9 cellular contexts compared by ENCODE assay signal in the genomic region with DNA sequence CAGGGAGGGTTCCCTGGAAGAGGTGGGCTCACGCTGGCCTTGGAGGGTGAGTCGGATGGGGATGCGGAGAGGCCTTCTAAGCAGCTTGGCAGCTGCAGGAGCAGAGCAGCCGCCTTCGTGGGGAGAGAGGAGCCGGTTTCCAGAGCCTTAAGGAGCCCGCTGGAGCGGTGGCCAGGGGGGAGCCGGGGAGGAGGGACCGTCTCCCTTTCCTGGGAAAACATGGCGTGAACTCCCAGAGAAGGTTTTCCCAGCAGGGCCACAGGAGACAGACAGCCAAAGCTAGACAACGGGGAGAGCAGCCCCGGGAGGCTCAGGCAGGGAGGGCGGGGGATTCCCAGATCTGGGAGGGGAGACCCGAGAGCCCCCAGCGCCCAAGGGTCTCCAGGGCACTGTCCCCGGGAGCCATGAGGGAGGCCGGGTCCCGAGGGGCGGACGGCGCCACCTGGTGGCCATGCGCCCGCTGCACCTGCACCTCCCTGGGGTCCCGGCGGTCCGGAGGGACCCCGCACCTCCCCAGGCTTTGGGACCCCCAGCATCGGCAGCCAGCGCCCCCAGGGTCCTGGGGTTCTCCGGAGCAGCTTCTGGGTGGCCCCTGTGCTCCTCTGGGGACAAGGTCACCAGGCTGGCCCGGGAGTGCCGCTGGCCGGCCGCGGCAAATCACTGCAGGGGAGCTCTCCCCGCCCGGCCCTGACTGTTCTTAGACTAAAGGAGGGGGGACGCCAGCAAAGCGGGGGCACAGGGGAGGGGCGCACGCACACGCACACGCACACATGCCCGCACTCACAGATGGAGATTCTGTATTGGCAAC. TPM values are rescaled to one million over a fixed set of nuclear protein-coding genes. Genes with fewer than 3 reads are reported as not detected.
DNase-seq lines count a peak whose midpoint lies in the region; ATAC-seq, FAIRE-seq and TF ChIP-seq lines count a peak whose summit lies in the region.
"Had no signal": no experiment of that assay in that cellular context is flagged by ENCODE, and none has a peak within 500 bp of the region (broad histone marks: within the 10 kb centered on the region; RNA-seq: fewer than 3 reads in every experiment).

No MANE protein-coding gene starts in this region.

- intact Hi-C loops in ascending aorta (cut with DNase I): loop anchor here (1.0 to 5.0 kb wide), 3 partner anchors 50 to 180 kb away; no protein-coding TSS in a partner anchor

- peak; percentile 41 to 83; a peak in 3 of 6 replicates for ATAC-seq in A549
- no peak for ATAC-seq in GM21529 (IDR thresholded peaks at IDR 0.05; ENCODE audit: unreplicated experiment)
- no peak for ATAC-seq in GM18519 (IDR thresholded peaks at IDR 0.05; ENCODE audit: low FRiP score, unreplicated experiment)

- TF ChIP-seq CTCF in A549 (IDR thresholded peaks at IDR 0.05) (peak; percentile 99), GM13977 (IDR thresholded peaks at IDR 0.05; ENCODE audit: extremely low read depth, insufficient read depth, missing control alignments) (peak; percentile 89), ascending aorta (IDR thresholded peaks at IDR 0.05) (peak; percentile 98 to 100 (median 98))

- TF ChIP-seq RAD21 in A549 (conservative IDR thresholded peaks at IDR 0.05 in 1 of 2, IDR thresholded peaks at IDR 0.05 in 1 of 2): peak; percentile 80 to 99

- WGBS in A549 (ENCODE audit: missing lambda C conversion rate): 21% methylated on average over 23 of the region's 45 CpGs
- WGBS in iPS DF 6.9 (ENCODE audit: insufficient coverage, insufficient read length): no CpG with 5 or more reads among the region's 45 CpGs

- CTCF ChIA-PET in A549 (lab: Yijun Ruan, JAX): interaction anchor here (0.7 to 13.7 kb wide), 99 partner anchors 9 to 332 kb away, joined by 3 to 605 read pairs (median 6); partner anchors contain the start of genes H19, KRTAP5-6, LSP1 and TNNT3

- TF ChIP-seq POLR2A in A549 (IDR thresholded peaks at IDR 0.05; ENCODE audit: low read length): no peak

- H3K4me3 ChIP-seq in A549 (peak overlapping the region; percentile 27), ascending aorta (peak overlapping the region; percentile 37 to 53), iPS DF 6.9 (ENCODE audit: low read length) (peak overlapping the region; percentile 31; the same call in 1 of the 2 replicates)

- peak; percentile 44 to 69 for DNase-seq in A549 (ENCODE audit: low read depth in 1 of 2, low spot score in 1 of 2)
- peak; percentile 90 for DNase-seq in GM13977 (ENCODE audit: low spot score)
- peak in 4 of 5 donors; percentile 42 to 60 (median 58) for DNase-seq in T-helper 1 cell
- DNase-seq in ascending aorta (ENCODE audit: low spot score in 2 of 2): peak in 1 of 2 donors; percentile 74
- DNase-seq in iPS DF 6.9 (ENCODE audit: low read depth, low spot score): no peak
- peak; percentile 73 for DNase-seq in stimulated activated CD4-positive, alpha-beta T cell treated with anti-CD3 and anti-CD28 coated beads, Interleukin-15, amount 100 ng/mL, for 24 hours

- H3K9me3 ChIP-seq in A549 (no peaks in the 10 kb centered on the region), ascending aorta (no peaks in the 10 kb centered on the region), iPS DF 6.9 (ENCODE audit: control insufficient read depth, insufficient read depth, low read length) (no peaks in the 10 kb centered on the region)

- no peaks in the 10 kb centered on the region for H3K36me3 ChIP-seq in ascending aorta
- no peaks in the 10 kb centered on the region for H3K36me3 ChIP-seq in iPS DF 6.9 (ENCODE audit: control insufficient read depth, insufficient read depth, low read length)

- peak overlapping the region; percentile 85 for H3K4me2 ChIP-seq in A549

- no peaks in the 10 kb centered on the region for H3K27me3 ChIP-seq in ascending aorta
- no peaks in the 10 kb centered on the region for H3K27me3 ChIP-seq in iPS DF 6.9 (ENCODE audit: control insufficient read depth, insufficient read depth, low read length)

- no peak for TF ChIP-seq EP300 in A549 (IDR thresholded peaks at IDR 0.05)

- H3K4me1 ChIP-seq in A549 (peaks cover 65% of the 10 kb centered on the region), ascending aorta (peaks cover 44% of the 10 kb centered on the region in 2 donors), iPS DF 6.9 (ENCODE audit: control insufficient read depth, insufficient read depth, low read length) (no peaks in the 10 kb centered on the region)

- POLR2A ChIA-PET in A549 (lab: Yijun Ruan, JAX): interaction anchor here (0.9 to 3.2 kb wide), 2 partner anchors 68 to 139 kb away, joined by 8 to 39 read pairs; partner anchors contain the start of gene CTSD

- FAIRE-seq in A549 (lab: Jason Lieb, UNC): no peak

- peak overlapping the region; percentile 73 to 89 for H3K27ac ChIP-seq in A549
- peak overlapping the region; percentile 94 to 96 for H3K27ac ChIP-seq in ascending aorta
- no peak overlapping the region for H3K27ac ChIP-seq in iPS DF 6.9 (ENCODE audit: low read length)

- in situ Hi-C loops in GM13977 (cut with MboI; ENCODE audit: low pct_unique_long_range_greater_than_20kb, low sequenced_read_pairs, unreplicated experiment): no loop called here

TF ChIP-seq in A549, 52 proteins besides CTCF, POLR2A, EP300 and RAD21 (continues in another document):
- TF ChIP-seq TP53 (CRISPR knock-in tag; IDR thresholded peaks at IDR 0.05): no peak
- no peak for TF ChIP-seq POLR2AphosphoS2 (conservative IDR thresholded peaks at IDR 0.05; ENCODE audit: low read length)
- no peak for TF ChIP-seq NPAS2 (CRISPR knock-in tag; IDR thresholded peaks at IDR 0.05; ENCODE audit: borderline replicate concordance)
- TF ChIP-seq JUN (IDR thresholded peaks at IDR 0.05): peak in 1 of 2 experiments; percentile 40; a peak in 2 of 5 replicates
- peak; percentile 47; the same call in 1 of the 2 replicates for TF ChIP-seq MAX (IDR thresholded peaks at IDR 0.05)
- TF ChIP-seq CHD4 (IDR thresholded peaks at IDR 0.05; ENCODE audit: borderline replicate concordance): 0 out of 2 replicates have a peak, but pooled peaks have one; percentile 37
- no peak for TF ChIP-seq CBX2 (IDR thresholded peaks at IDR 0.05; ENCODE audit: borderline replicate concordance, low read depth)
- TF ChIP-seq, protein P1, sequence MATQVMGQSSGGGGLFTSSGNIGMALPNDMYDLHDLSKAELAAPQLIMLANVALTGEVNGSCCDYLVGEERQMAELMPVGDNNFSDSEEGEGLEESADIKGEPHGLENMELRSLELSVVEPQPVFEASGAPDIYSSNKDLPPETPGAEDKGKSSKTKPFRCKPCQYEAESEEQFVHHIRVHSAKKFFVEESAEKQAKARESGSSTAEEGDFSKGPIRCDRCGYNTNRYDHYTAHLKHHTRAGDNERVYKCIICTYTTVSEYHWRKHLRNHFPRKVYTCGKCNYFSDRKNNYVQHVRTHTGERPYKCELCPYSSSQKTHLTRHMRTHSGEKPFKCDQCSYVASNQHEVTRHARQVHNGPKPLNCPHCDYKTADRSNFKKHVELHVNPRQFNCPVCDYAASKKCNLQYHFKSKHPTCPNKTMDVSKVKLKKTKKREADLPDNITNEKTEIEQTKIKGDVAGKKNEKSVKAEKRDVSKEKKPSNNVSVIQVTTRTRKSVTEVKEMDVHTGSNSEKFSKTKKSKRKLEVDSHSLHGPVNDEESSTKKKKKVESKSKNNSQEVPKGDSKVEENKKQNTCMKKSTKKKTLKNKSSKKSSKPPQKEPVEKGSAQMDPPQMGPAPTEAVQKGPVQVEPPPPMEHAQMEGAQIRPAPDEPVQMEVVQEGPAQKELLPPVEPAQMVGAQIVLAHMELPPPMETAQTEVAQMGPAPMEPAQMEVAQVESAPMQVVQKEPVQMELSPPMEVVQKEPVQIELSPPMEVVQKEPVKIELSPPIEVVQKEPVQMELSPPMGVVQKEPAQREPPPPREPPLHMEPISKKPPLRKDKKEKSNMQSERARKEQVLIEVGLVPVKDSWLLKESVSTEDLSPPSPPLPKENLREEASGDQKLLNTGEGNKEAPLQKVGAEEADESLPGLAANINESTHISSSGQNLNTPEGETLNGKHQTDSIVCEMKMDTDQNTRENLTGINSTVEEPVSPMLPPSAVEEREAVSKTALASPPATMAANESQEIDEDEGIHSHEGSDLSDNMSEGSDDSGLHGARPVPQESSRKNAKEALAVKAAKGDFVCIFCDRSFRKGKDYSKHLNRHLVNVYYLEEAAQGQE (IDR thresholded peaks at IDR 0.05): no peak

RNA-seq across cellular contexts. Expression of gene SYT8, which starts 2.4 kb away (rescaled TPM):
- polyA plus RNA-seq in A549 (2011; rRNA removed) (not detected in 2 replicates), A549 (2017; fragmentation: RNase III; extraction: RNeasy Plus Mini Kit Qiagen cat#74134 plus additional on column Dnase treatment) (0.21 to 0.25 TPM (median 0.22 TPM) in 3 replicates)
- polyA plus RNA-seq in A549 (2012; cell fraction: cytosol; rRNA removed): 0.06 TPM in 1 of 2 replicates, not detected in the other
- polyA plus RNA-seq in A549 (2012; cell fraction: nucleus; rRNA removed): 0.34 and 0.70 TPM in 2 replicates
- not detected in 2 replicates for polyA minus RNA-seq in A549 (2011; rRNA and poly(A)+ RNA removed)
- total RNA-seq in ascending aorta: not detected

RNA-seq across cellular contexts. Expression of gene TNNI2, which starts 6.4 kb away (rescaled TPM):
- not detected in 2 replicates for polyA plus RNA-seq in A549 (2011; rRNA removed)
- polyA plus RNA-seq in A549 (2012; cell fraction: cytosol; rRNA removed): not detected in 2 replicates
- polyA plus RNA-seq in A549 (2012; cell fraction: nucleus; rRNA removed): 0.31 TPM in 1 of 2 replicates, not detected in the other
- polyA plus RNA-seq in A549 (2017; fragmentation: RNase III; extraction: RNeasy Plus Mini Kit Qiagen cat#74134 plus additional on column Dnase treatment): not detected in 3 replicates
- polyA minus RNA-seq in A549 (2011; rRNA and poly(A)+ RNA removed): not detected in 2 replicates
- total RNA-seq in ascending aorta: not detected
- total RNA-seq: renal cortical epithelial cell had no signal

RNA-seq across cellular contexts. Expression of gene LSP1, which starts 20.5 kb away (rescaled TPM):
- polyA plus RNA-seq in A549 (2011; rRNA removed) (0.42 and 0.67 TPM in 2 replicates), A549 (2017; fragmentation: RNase III; extraction: RNeasy Plus Mini Kit Qiagen cat#74134 plus additional on column Dnase treatment) (1.7 to 5.5 TPM (median 3.5 TPM) in 3 replicates)
- polyA plus RNA-seq in A549 (2012; cell fraction: cytosol; rRNA removed): 0.21 and 0.23 TPM in 2 replicates
- polyA plus RNA-seq in A549 (2012; cell fraction: nucleus; rRNA removed): 0.13 and 0.15 TPM in 2 replicates
- polyA minus RNA-seq in A549 (2011; rRNA and poly(A)+ RNA removed): 2.8 TPM in 1 of 2 replicates, not detected in the other
- total RNA-seq in ascending aorta: 41.9 TPM
- total RNA-seq: renal cortical epithelial cell had no signal

RNA-seq across cellular contexts. Expression of gene PRR33, which starts 59.3 kb away (rescaled TPM):
- polyA plus RNA-seq in A549 (2011; rRNA removed) (not detected in 2 replicates), A549 (2017; fragmentation: RNase III; extraction: RNeasy Plus Mini Kit Qiagen cat#74134 plus additional on column Dnase treatment) (not detected in 3 replicates)
- polyA plus RNA-seq in A549 (2012; cell fraction: cytosol; rRNA removed): not detected in 2 replicates
- polyA plus RNA-seq in A549 (2012; cell fraction: nucleus; rRNA removed): 0.02 TPM in 1 of 2 replicates, not detected in the other
- not detected in 2 replicates for polyA minus RNA-seq in A549 (2011; rRNA and poly(A)+ RNA removed)
- not detected for total RNA-seq in ascending aorta
- total RNA-seq: renal cortical epithelial cell had no signal

Comparison
In these comparisons a context has a peak if more than half of its experiments do, and no peak if none do; other contexts are left out.
1. ATAC-seq: peak in A549 (2 of 2); none in GM21529 (single experiment) and GM18519 (single experiment).
2. Peak in every context shown above with its lines, with median percentiles within 50 percentile points of each other: H3K4me3 ChIP-seq and CTCF ChIP-seq.